Comparison of ENCODE assay signal across 19 cellular contexts in genomic region chr7:130367088-130367755, GRCh38. TPM values are rescaled to one million over a fixed set of nuclear protein-coding genes. Genes with fewer than 3 reads are reported as not detected.
A peak's percentile ranks its signal among the peaks of the same experiment; 100 is the strongest.
DNase-seq lines count a peak whose midpoint lies in the region; ATAC-seq and TF ChIP-seq lines count a peak whose summit lies in the region.
"Had no signal": no experiment of that assay in that cellular context is flagged by ENCODE, and none has a peak within 500 bp of the region (broad histone marks: within the 10 kb centered on the region; RNA-seq: fewer than 3 reads in every experiment).

No MANE protein-coding gene starts in this region.

- no peaks in the 10 kb centered on the region for H3K9me3 Mint-ChIP-seq in activated CD4-positive, alpha-beta T cell treated with anti-CD3 and anti-CD28 coated beads, Interleukin-2, amount 10 ng/mL, durations not matched to agents 24 days and 14 days
- no peaks in the 10 kb centered on the region for H3K9me3 Mint-ChIP-seq in activated naive CD8-positive, alpha-beta T cell (ENCODE audit: low read depth)
- H3K9me3 Mint-ChIP-seq: natural killer cell treated with Interleukin-12 subunit alpha and Interleukin-12 subunit beta and Interleukin-15 and Interleukin-18, amount 100 ng/mL, for 72 hours had no signal

- intact Hi-C loops in activated CD4-positive, alpha-beta T cell treated with anti-CD3 and anti-CD28 coated beads, Interleukin-2, amount 10 ng/mL, durations not matched to agents 24 days and 14 days (cut with micrococcal nuclease), result loop anchor here (10.0 kb wide), 1 partner anchor 292 kb away; the partner anchor contains the start of gene KLHDC10

- no peaks in the 10 kb centered on the region for H3K27me3 ChIP-seq in osteoblast (ENCODE audit: insufficient read depth, low read length)
- H3K27me3 ChIP-seq: heart right ventricle had no signal

- TF ChIP-seq CTCF in osteoblast (IDR thresholded peaks at IDR 0.05; ENCODE audit: extremely low read depth, low read depth, low read length), result no peak

- peaks cover 30% of the 10 kb centered on the region for H3K4me1 Mint-ChIP-seq in activated CD4-positive, alpha-beta T cell treated with anti-CD3 and anti-CD28 coated beads, Interleukin-2, amount 10 ng/mL, durations not matched to agents 24 days and 14 days
- H3K4me1 Mint-ChIP-seq in activated naive CD8-positive, alpha-beta T cell (ENCODE audit: low read depth), result peaks cover 55% of the 10 kb centered on the region

- no peaks in the 10 kb centered on the region for H3K79me2 ChIP-seq in osteoblast (ENCODE audit: insufficient read depth, low read length)

- TF ChIP-seq POLR2A in GM18505 (IDR thresholded peaks at IDR 0.05; ENCODE audit: borderline replicate concordance, extremely low read depth, insufficient read depth, insufficient read length), result no peak

- no peaks in the 10 kb centered on the region for H3K9me3 ChIP-seq in osteoblast (ENCODE audit: low read depth, low read length)
- H3K9me3 ChIP-seq: heart right ventricle had no signal

- no peaks in the 10 kb centered on the region for H3K36me3 ChIP-seq in osteoblast (ENCODE audit: insufficient read depth, low read length)
- H3K36me3 ChIP-seq: heart right ventricle, WERI-Rb-1 had no signal

- peak; percentile 67 for DNase-seq in activated CD4-positive, alpha-beta T cell treated with anti-CD3 and anti-CD28 coated beads, Interleukin-2, amount 10 ng/mL, durations not matched to agents 24 days and 14 days
- DNase-seq in activated CD4-positive, alpha-beta T cell treated with anti-CD3 and anti-CD28 coated beads, Interleukin-2, amount 50 U/mL, for 48 hours, result no peak
- peak; percentile 39 for DNase-seq in NCI-H1436 treated with DMSO at 0.1 percent for 48 hours (lab: John Stamatoyannopoulos, UW)
- DNase-seq in osteoblast (ENCODE audit: insufficient read length, low spot score, missing footprints), result peak; percentile 44
- no peak for DNase-seq in OCI-M1 (lab: John Stamatoyannopoulos, UW)
- DNase-seq: activated naive CD4-positive, alpha-beta T cell treated with anti-CD3 and anti-CD28 coated beads, Interleukin-2, amount 50 U/mL, for 16 hours; erythroblast; heart right ventricle; Karpas-422; NCI-H187; NCI-H82; SIG-M5; WERI-Rb-1 had no signal

- no peak overlapping the region for H2AFZ ChIP-seq in osteoblast (ENCODE audit: low read length)

- no peak overlapping the region for H3K4me3 ChIP-seq in osteoblast (ENCODE audit: insufficient read depth, low read length)
- H3K4me3 ChIP-seq: heart right ventricle had no signal

- H3K4me2 ChIP-seq in osteoblast (ENCODE audit: insufficient read depth, low read length), result no peak overlapping the region

- H3K27me3 Mint-ChIP-seq in activated CD4-positive, alpha-beta T cell treated with anti-CD3 and anti-CD28 coated beads, Interleukin-2, amount 10 ng/mL, durations not matched to agents 24 days and 14 days, result no peaks in the 10 kb centered on the region
- no peaks in the 10 kb centered on the region for H3K27me3 Mint-ChIP-seq in activated naive CD8-positive, alpha-beta T cell
- H3K27me3 Mint-ChIP-seq: natural killer cell treated with Interleukin-12 subunit alpha and Interleukin-12 subunit beta and Interleukin-15 and Interleukin-18, amount 100 ng/mL, for 72 hours had no signal

- H3K4me1 ChIP-seq in osteoblast (ENCODE audit: insufficient read depth, low read length), result peaks cover 59% of the 10 kb centered on the region

- H3K36me3 Mint-ChIP-seq in activated CD4-positive, alpha-beta T cell treated with anti-CD3 and anti-CD28 coated beads, Interleukin-2, amount 10 ng/mL, durations not matched to agents 24 days and 14 days (ENCODE audit: low read depth), result no peaks in the 10 kb centered on the region
- no peaks in the 10 kb centered on the region for H3K36me3 Mint-ChIP-seq in activated naive CD8-positive, alpha-beta T cell
- H3K36me3 Mint-ChIP-seq: natural killer cell treated with Interleukin-12 subunit alpha and Interleukin-12 subunit beta and Interleukin-15 and Interleukin-18, amount 100 ng/mL, for 72 hours had no signal

- peak overlapping the region; percentile 63 for H3K4me3 Mint-ChIP-seq in activated CD4-positive, alpha-beta T cell treated with anti-CD3 and anti-CD28 coated beads, Interleukin-2, amount 10 ng/mL, durations not matched to agents 24 days and 14 days
- H3K4me3 Mint-ChIP-seq in activated naive CD8-positive, alpha-beta T cell, result peak overlapping the region; percentile 83
- H3K4me3 Mint-ChIP-seq: natural killer cell treated with Interleukin-12 subunit alpha and Interleukin-12 subunit beta and Interleukin-15 and Interleukin-18, amount 100 ng/mL, for 72 hours had no signal

- no peak for ATAC-seq in GM18505 (IDR thresholded peaks at IDR 0.05; ENCODE audit: unreplicated experiment)
- ATAC-seq in HG03432 (IDR thresholded peaks at IDR 0.05; ENCODE audit: unreplicated experiment), result no peak
- ATAC-seq: heart right ventricle; natural killer cell treated with Interleukin-12 subunit alpha and Interleukin-12 subunit beta and Interleukin-15 and Interleukin-18, amount 100 ng/mL, for 72 hours had no signal

- H4K20me1 ChIP-seq in osteoblast (ENCODE audit: insufficient read depth, low read length), result no peaks in the 10 kb centered on the region

- H3K27ac ChIP-seq in osteoblast (ENCODE audit: low read depth, low read length), result no peak overlapping the region
- H3K27ac ChIP-seq: heart right ventricle, WERI-Rb-1 had no signal

- H3K27ac Mint-ChIP-seq in activated CD4-positive, alpha-beta T cell treated with anti-CD3 and anti-CD28 coated beads, Interleukin-2, amount 10 ng/mL, durations not matched to agents 24 days and 14 days, result peak overlapping the region; percentile 79
- peak overlapping the region; percentile 93 for H3K27ac Mint-ChIP-seq in activated naive CD8-positive, alpha-beta T cell
- H3K27ac Mint-ChIP-seq: natural killer cell treated with Interleukin-12 subunit alpha and Interleukin-12 subunit beta and Interleukin-15 and Interleukin-18, amount 100 ng/mL, for 72 hours had no signal

RNA-seq across cellular contexts. Expression of gene CPA1, which starts 13.1 kb away (rescaled TPM):
- not detected in 2 replicates for total RNA-seq in activated CD4-positive, alpha-beta T cell treated with anti-CD3 and anti-CD28 coated beads, Interleukin-2, amount 10 ng/mL, durations not matched to agents 24 days and 14 days
- 1.1 TPM in 1 of 2 replicates, not detected in the other for total RNA-seq in osteoblast
- total RNA-seq: natural killer cell treated with Interleukin-12 subunit alpha and Interleukin-12 subunit beta and Interleukin-15 and Interleukin-18, amount 100 ng/mL, for 72 hours had no signal

RNA-seq across cellular contexts. Expression of gene CPA5, which starts 22.6 kb away (rescaled TPM):
- 0.47 and 0.93 TPM in 2 replicates for total RNA-seq in activated CD4-positive, alpha-beta T cell treated with anti-CD3 and anti-CD28 coated beads, Interleukin-2, amount 10 ng/mL, durations not matched to agents 24 days and 14 days
- not detected in 2 replicates for total RNA-seq in osteoblast
- total RNA-seq: heart right ventricle; natural killer cell treated with Interleukin-12 subunit alpha and Interleukin-12 subunit beta and Interleukin-15 and Interleukin-18, amount 100 ng/mL, for 72 hours; skeletal muscle tissue; urinary bladder had no signal

Comparison
In these comparisons a context has a peak if more than half of its experiments do, and no peak if none do; other contexts are left out.
1. DNase-seq: peak in activated CD4-positive, alpha-beta T cell treated with anti-CD3 and anti-CD28 coated beads, Interleukin-2, amount 10 ng/mL, durations not matched to agents 24 days and 14 days (single experiment), NCI-H1436 treated with DMSO at 0.1 percent for 48 hours (single experiment) and osteoblast (single experiment); none in activated CD4-positive, alpha-beta T cell treated with anti-CD3 and anti-CD28 coated beads, Interleukin-2, amount 50 U/mL, for 48 hours (0 of 2) and OCI-M1 (single experiment).